In genomic region chr11:113771964-113772363, GRCh38 we compare ENCODE assay signal across 2 cellular contexts.
TF ChIP-seq lines count a peak whose summit lies in the region.

No MANE protein-coding gene starts in this region.

TF ChIP-seq in IMR-90, 13 proteins besides CTCF, POLR2A, EP300 and RAD21:
- TF ChIP-seq MAFK (IDR thresholded peaks at IDR 0.05; ENCODE audit: low read depth, low read length) (0 out of 2 replicates have a peak, but pooled peaks have one; percentile 4), RFX5 (IDR thresholded peaks at IDR 0.05; ENCODE audit: low read depth, low read length) (no peak), SMC3 (IDR thresholded peaks at IDR 0.05; ENCODE audit: low read depth, low read length) (no peak)

TF ChIP-seq in GM12891, 5 proteins besides CTCF, POLR2A, EP300 and RAD21:
- no peak for TF ChIP-seq SPI1 (IDR thresholded peaks at IDR 0.05; ENCODE audit: low read depth, low read length)
- TF ChIP-seq POLR2AphosphoS5 (IDR thresholded peaks at IDR 0.05; ENCODE audit: low read depth, low read length) = no peak
- TF ChIP-seq POU2F2 (IDR thresholded peaks at IDR 0.05; ENCODE audit: low read depth, low read length) = no peak
- no peak for TF ChIP-seq PAX5 (IDR thresholded peaks at IDR 0.05; ENCODE audit: insufficient read depth, low read length, severe bottlenecking)
- TF ChIP-seq TAF1 (IDR thresholded peaks at IDR 0.05; ENCODE audit: low read depth, low read length) = no peak
